In the genomic region with DNA sequence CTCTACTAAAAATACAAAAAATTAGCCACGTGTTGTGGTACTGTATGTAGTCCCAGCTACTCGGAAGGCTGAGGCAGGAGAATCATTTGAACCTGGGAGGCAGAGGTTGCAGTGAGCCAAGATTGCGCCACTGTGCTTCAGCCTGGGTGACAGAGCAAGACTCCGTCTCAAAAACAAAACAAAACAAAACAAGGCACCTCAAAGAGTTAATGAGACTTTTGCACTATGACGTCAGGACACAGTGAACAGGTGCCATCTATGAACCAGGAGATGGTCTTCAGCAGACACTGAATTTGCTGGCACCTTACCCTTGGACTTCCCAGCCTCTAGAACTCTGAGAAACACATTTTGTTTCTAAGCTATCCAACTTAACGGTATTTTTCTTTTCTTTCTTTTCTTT, we compare ENCODE assay signal across 7 cellular contexts. TPM values are rescaled to one million over a fixed set of nuclear protein-coding genes. Genes with fewer than 3 reads are reported as not detected.
DNase-seq lines count a peak whose midpoint lies in the region; ATAC-seq, FAIRE-seq and TF ChIP-seq lines count a peak whose summit lies in the region.
"Not testable (repeated sequence)": the region's sequence is repeated elsewhere in the genome, so short reads cannot be mapped to it uniquely, and the experiment has no call there.

No MANE protein-coding gene starts in this region.

- not testable (repeated sequence) for TF ChIP-seq POLR2A in HCT116 (IDR thresholded peaks at IDR 0.05; ENCODE audit: borderline replicate concordance, extremely low read depth, insufficient read depth, insufficient read length); IMR-90 (IDR thresholded peaks at IDR 0.05; ENCODE audit: low read depth, low read length); HepG2 (IDR thresholded peaks at IDR 0.05; ENCODE audit: insufficient read depth in 1 of 2, low read depth in 2 of 2, low read length in 2 of 2); sigmoid colon (IDR thresholded peaks at IDR 0.05)

- not testable (repeated sequence) for H2AK9ac ChIP-seq in IMR-90 (replicated peaks; ENCODE audit: low read depth, low read length, poor library complexity)

- not testable (repeated sequence) for H3K79me1 ChIP-seq in IMR-90 (ENCODE audit: low read depth in 1 of 2, low read length in 2 of 2)

- not testable (repeated sequence) for H3K79me2 ChIP-seq in HCT116 (ENCODE audit: insufficient read depth, low read length); PC-9 (ENCODE audit: low read depth); HepG2 (ENCODE audit: insufficient read depth, low read length)

- not testable (repeated sequence) for H4K20me1 ChIP-seq in HCT116 (ENCODE audit: insufficient read depth); IMR-90 (ENCODE audit: insufficient read depth, low read length); PC-9 (ENCODE audit: insufficient read depth); HepG2 (ENCODE audit: insufficient read depth, low read length)

- not testable (repeated sequence) for H3K27ac ChIP-seq in HCT116 (ENCODE audit: low read depth, low read length); IMR-90 (ENCODE audit: insufficient read depth, low read length); HepG2 (ENCODE audit: extremely low read length, insufficient read depth, low read length); sigmoid colon
- H3K27ac ChIP-seq in PC-9 (peak overlapping the region; percentile 33; the same call in 1 of the 2 replicates), RWPE2 (ENCODE audit: poor library complexity, severe bottlenecking) (peak overlapping the region; percentile 11)

- H3K4me2 ChIP-seq in HCT116 (ENCODE audit: low read length) (peak overlapping the region; percentile 48), HepG2 (ENCODE audit: low read depth, low read length) (peak overlapping the region; percentile 51)
- not testable (repeated sequence) for H3K4me2 ChIP-seq in IMR-90 (ENCODE audit: low read depth, low read length); PC-9

- not testable (repeated sequence) for H3K4me3 ChIP-seq in HCT116 (replicated peaks in 1 of 2; ENCODE audit: low read depth in 1 of 2, low read length in 2 of 2); IMR-90 (ENCODE audit: insufficient read depth, low read depth, low read length); PC-9; RWPE2 (ENCODE audit: severe bottlenecking); HepG2 (replicated peaks in 1 of 3; ENCODE audit: insufficient read depth in 1 of 3, low read depth in 2 of 3, low read length in 3 of 3); sigmoid colon

- not testable (repeated sequence) for H3K14ac ChIP-seq in IMR-90 (replicated peaks; ENCODE audit: low read depth, low read length)

- ATAC-seq in HCT116 (0 out of 2 replicates have a peak, but pooled peaks have one; percentile 7), HepG2 (peak; percentile 52)
- not testable (repeated sequence) for ATAC-seq in IMR-90 (ENCODE audit: low read depth); RWPE2 (ENCODE audit: low read depth)

- H3K27ac Mint-ChIP-seq in MCF 10A (ENCODE audit: low read depth, unreplicated experiment) = peak overlapping the region; percentile 61

- FAIRE-seq in HepG2 (lab: Jason Lieb, UNC) = not testable (repeated sequence)

- 0 out of 2 replicates have a peak overlapping the region, but pooled peaks have one; percentile 43 for H2AK5ac ChIP-seq in IMR-90 (ENCODE audit: low read depth, low read length)

- BruUV-seq in HCT116 (replicated peaks; lab: Mats Ljungman, UMichigan); IMR-90 (replicated peaks; lab: Mats Ljungman, UMichigan); PC-9 (replicated peaks; lab: Mats Ljungman, UMichigan); MCF 10A (replicated peaks; lab: Mats Ljungman, UMichigan); HepG2 (replicated peaks; lab: Mats Ljungman, UMichigan): not testable (repeated sequence)

- not testable (repeated sequence) for TF ChIP-seq RAD21 in HCT116 (IDR thresholded peaks at IDR 0.05; ENCODE audit: low read depth); IMR-90 (IDR thresholded peaks at IDR 0.05; ENCODE audit: low read length); HepG2 (CRISPR knock-in tag; IDR thresholded peaks at IDR 0.05)

- H3K4me1 Mint-ChIP-seq in MCF 10A (ENCODE audit: insufficient read depth, unreplicated experiment) = not testable (repeated sequence)

- not testable (repeated sequence) for H3K18ac ChIP-seq in IMR-90 (ENCODE audit: low read depth, low read length)

- not testable (repeated sequence) for H3K4ac ChIP-seq in IMR-90 (ENCODE audit: low read depth, low read length)

- H2BK120ac ChIP-seq in IMR-90 (ENCODE audit: low read depth, low read length) = not testable (repeated sequence)

- H3K9me3 ChIP-seq in HCT116 (ENCODE audit: control insufficient read depth in 1 of 2, insufficient read depth in 1 of 2, low read depth in 1 of 2, low read length in 2 of 2); IMR-90 (ENCODE audit: control insufficient read depth, insufficient read depth, low read length); PC-9 (ENCODE audit: insufficient read depth, low read depth); RWPE2 (ENCODE audit: severe bottlenecking); HepG2 (ENCODE audit: low read length); sigmoid colon: not testable (repeated sequence)

- H2BK5ac ChIP-seq in IMR-90 (ENCODE audit: low read depth, low read length, poor library complexity, severe bottlenecking) = not testable (repeated sequence)

- not testable (repeated sequence) for H3K36me3 Mint-ChIP-seq in MCF 10A (ENCODE audit: insufficient read depth, unreplicated experiment)

- H3K9me2 ChIP-seq in HCT116 (ENCODE audit: insufficient read depth); PC-9 (ENCODE audit: insufficient read depth): not testable (repeated sequence)

- peak overlapping the region; percentile 85 for H2AFZ ChIP-seq in HCT116 (ENCODE audit: low read depth, low read length, poor library complexity, severe bottlenecking)
- not testable (repeated sequence) for H2AFZ ChIP-seq in IMR-90 (replicated peaks; ENCODE audit: low read length, poor library complexity); PC-9; HepG2 (ENCODE audit: low read length)

- WGBS in IMR-90 (ENCODE audit: extremely low coverage in 2 of 2, insufficient read length in 1 of 2), 2 experiments = 77% methylated on average over 2 of the region's 6 CpGs; no CpG with 5 or more reads in 1 of the 2 experiments
- WGBS in HepG2 (ENCODE audit: low lambda C conversion rate) = 20% methylated on average over 6 of the region's 6 CpGs
- 73 to 77% methylated on average over 6 of the region's 6 CpGs for WGBS in sigmoid colon, 2 donors

- not testable (repeated sequence) for H3K9me1 ChIP-seq in IMR-90 (ENCODE audit: insufficient read depth, low read length)

- in situ Hi-C loops in IMR-90 (cut with MboI; ENCODE audit: low sequenced_read_pairs); HepG2 (cut with HindIII; ENCODE audit: extremely low pct_ligation_motif_present, low pct_unique_long_range_greater_than_20kb): not testable (repeated sequence)

- not testable (repeated sequence) for DNase-seq in HCT116 (ENCODE audit: low read depth, low spot score); IMR-90; PC-9; RWPE2 (ENCODE audit: low spot score); MCF 10A (ENCODE audit: unreplicated experiment); HepG2 (ENCODE audit: low spot score)
- DNase-seq in sigmoid colon = peak; percentile 4

- 0 out of 3 replicates have a peak overlapping the region, but pooled peaks have one; percentile 13 for H2BK15ac ChIP-seq in IMR-90 (ENCODE audit: low read depth, low read length)

- not testable (repeated sequence) for H3K27me3 ChIP-seq in HCT116 (ENCODE audit: insufficient read depth, low read length); IMR-90 (ENCODE audit: control insufficient read depth, insufficient read depth, low read length); PC-9 (ENCODE audit: insufficient read depth, low read depth); RWPE2 (ENCODE audit: insufficient read depth, poor library complexity, severe bottlenecking); HepG2 (ENCODE audit: control insufficient read depth in 1 of 2, insufficient read depth in 2 of 2, low read length in 2 of 2); sigmoid colon

- not testable (repeated sequence) for H3K9me3 Mint-ChIP-seq in MCF 10A (ENCODE audit: unreplicated experiment)

- H3F3A ChIP-seq in PC-9 (ENCODE audit: insufficient read depth, low read depth) = not testable (repeated sequence)

- not testable (repeated sequence) for H2BK20ac ChIP-seq in IMR-90 (ENCODE audit: low read depth, low read length)

- H3K27me3 Mint-ChIP-seq in MCF 10A (ENCODE audit: insufficient read depth, unreplicated experiment) = not testable (repeated sequence)

- not testable (repeated sequence) for H3K23ac ChIP-seq in IMR-90 (ENCODE audit: low read depth, low read length)

- H4K91ac ChIP-seq in IMR-90 (ENCODE audit: insufficient read depth, low read depth, low read length) = not testable (repeated sequence)

- not testable (repeated sequence) for H3K4me3 Mint-ChIP-seq in MCF 10A (ENCODE audit: unreplicated experiment)

- intact Hi-C loops in HCT116 (cut with micrococcal nuclease); IMR-90 (cut with micrococcal nuclease); PC-9 (cut with micrococcal nuclease; ENCODE audit: unreplicated experiment); MCF 10A (cut with micrococcal nuclease); HepG2 (cut with micrococcal nuclease; ENCODE audit: unreplicated experiment); sigmoid colon (cut with DNase I): not testable (repeated sequence)

- H3K9ac ChIP-seq in HCT116 (ENCODE audit: low read length); IMR-90 (ENCODE audit: low read depth, low read length); HepG2 (ENCODE audit: insufficient read depth, low read depth, low read length): not testable (repeated sequence)

- H4K8ac ChIP-seq in IMR-90 (ENCODE audit: low read depth in 2 of 2, low read length in 2 of 2) = not testable (repeated sequence)

- CTCF ChIA-PET in HCT116 (lab: Charles Lee) = interaction anchor here (1.6 kb wide), 1 partner anchor 25 kb away, joined by 5 read pairs; no protein-coding TSS in a partner anchor
- CTCF ChIA-PET in IMR-90 (lab: Yijun Ruan, JAX) = interaction anchor here (0.5 kb wide), 1 partner anchor 292 kb away, joined by 3 read pairs; no protein-coding TSS in a partner anchor
- CTCF ChIA-PET in PC-9 (lab: Charles Lee); HepG2 (lab: Yijun Ruan, JAX; ENCODE audit: low intra/inter-chr PET ratio, low total read pairs): not testable (repeated sequence)
- CTCF ChIA-PET in MCF 10A (lab: Yijun Ruan, JAX) = interaction anchor here (0.6 to 1.4 kb wide), 4 partner anchors 17 to 46 kb away, joined by 3 to 6 read pairs (median 4); no protein-coding TSS in a partner anchor

- POLR2A ChIA-PET in HCT116 (lab: Charles Lee); IMR-90 (lab: Charles Lee; ENCODE audit: unreplicated experiment); PC-9 (lab: Charles Lee; ENCODE audit: unreplicated experiment); MCF 10A (lab: Yijun Ruan, JAX); HepG2 (lab: Yijun Ruan, JAX): not testable (repeated sequence)

- H3K4me1 ChIP-seq in HCT116 (ENCODE audit: control insufficient read depth in 1 of 2, insufficient read depth in 2 of 2, low read length in 2 of 2) (peaks cover 12 to 27% of the 10 kb centered on the region in 2 experiments; a peak in 3 of 4 replicates), PC-9 (replicated peaks; ENCODE audit: insufficient read depth) (peaks cover 13% of the 10 kb centered on the region), RWPE2 (ENCODE audit: insufficient read depth, poor library complexity, severe bottlenecking) (peaks cover 14% of the 10 kb centered on the region), HepG2 (ENCODE audit: insufficient read depth, low read length) (peaks cover 28% of the 10 kb centered on the region)
- not testable (repeated sequence) for H3K4me1 ChIP-seq in IMR-90 (ENCODE audit: control insufficient read depth, insufficient read depth, low read length); sigmoid colon

- H3K56ac ChIP-seq in IMR-90 (ENCODE audit: extremely low read depth, insufficient read depth, low read length) = not testable (repeated sequence)

- H3K36me3 ChIP-seq in HCT116 (ENCODE audit: control insufficient read depth in 1 of 2, insufficient read depth in 2 of 2, low read length in 2 of 2); IMR-90 (ENCODE audit: control insufficient read depth, insufficient read depth, low read length); PC-9 (ENCODE audit: low read depth); RWPE2 (ENCODE audit: low read depth); HepG2 (replicated peaks in 1 of 2; ENCODE audit: control insufficient read depth in 1 of 2, insufficient read depth in 2 of 2, low read length in 2 of 2); sigmoid colon: not testable (repeated sequence)

- RAD21 ChIA-PET in HCT116 (lab: Charles Lee; ENCODE audit: low non-redundant PET in 1 of 2, low total read pairs in 2 of 2, uncharacterized antibody in 2 of 2, unreplicated experiment in 2 of 2) = not testable (repeated sequence)

- TF ChIP-seq EP300 in HepG2 (IDR thresholded peaks at IDR 0.05; ENCODE audit: low read depth in 2 of 2, low read length in 2 of 2); HepG2 (CRISPR knock-in tag; IDR thresholded peaks at IDR 0.05; ENCODE audit: borderline replicate concordance); sigmoid colon (IDR thresholded peaks at IDR 0.05): not testable (repeated sequence)

- not testable (repeated sequence) for H4K5ac ChIP-seq in IMR-90 (ENCODE audit: low read depth, low read length)

- not testable (repeated sequence) for TF ChIP-seq CTCF in HCT116 (IDR thresholded peaks at IDR 0.05 in 2 of 3, conservative IDR thresholded peaks at IDR 0.05 in 1 of 3; ENCODE audit: borderline replicate concordance in 1 of 3, insufficient read depth in 1 of 3, low read depth in 2 of 3, low read length in 2 of 3); IMR-90 (conservative IDR thresholded peaks at IDR 0.05; ENCODE audit: low read depth, low read length); PC-9 (conservative IDR thresholded peaks at IDR 0.05); RWPE2 (IDR thresholded peaks at IDR 0.05; ENCODE audit: poor library complexity, severe bottlenecking); MCF 10A (IDR thresholded peaks at IDR 0.05; ENCODE audit: unreplicated experiment); HepG2 (CRISPR knock-in tag; IDR thresholded peaks at IDR 0.05); sigmoid colon (IDR thresholded peaks at IDR 0.05)

- dilution Hi-C loops in IMR-90 (cut with HindIII; ENCODE audit: low sequenced_read_pairs, unreplicated experiment) = not testable (repeated sequence)

RNA-seq across cellular contexts. Expression of gene CLIP1, which starts 23.9 kb away (rescaled TPM):
- total RNA-seq in HCT116 (2021; ENCODE audit: unreplicated experiment) (42.9 TPM), IMR-90 (2012; rRNA removed) (54.8 and 58.9 TPM in 2 replicates), PC-9 (2021) (80.8 and 86.9 TPM in 2 replicates), MCF 10A (2022) (92.6 and 115 TPM in 2 replicates), HepG2 (2016; rRNA removed; fragmentation: Illumina TruSeq; extraction: Trizol) (28.9 and 30.2 TPM in 2 replicates), sigmoid colon (100 to 1,000 TPM; 159 to 257 (median 196) TPM)
- 24.7 and 27.4 TPM in 2 replicates for polyA plus RNA-seq in HCT116 (2012)
- polyA plus RNA-seq in IMR-90 (2012; rRNA removed) (35.6 and 38.0 TPM in 2 replicates), HepG2 (2011; rRNA removed) (42.8 and 43.7 TPM in 2 replicates), sigmoid colon (10 to 100 TPM; 16.8 to 20.1 (median 19.5) TPM)
- polyA plus RNA-seq in IMR-90 (2012; cell fraction: cytosol; rRNA removed) = 14.5 and 24.5 TPM in 2 replicates
- 33.5 and 72.7 TPM in 2 replicates for polyA plus RNA-seq in IMR-90 (2012; cell fraction: nucleus; rRNA removed; ENCODE audit: low replicate concordance)
- total RNA-seq in HepG2 (2016; cell fraction: cytosol; rRNA removed; fragmentation: Illumina TruSeq; extraction: Trizol; ENCODE audit: low read depth) = 16.2 and 21.0 TPM in 2 replicates
- 26.9 and 28.6 TPM in 2 replicates for total RNA-seq in HepG2 (2016; cell fraction: insoluble cytoplasmic fraction; rRNA removed; fragmentation: Illumina TruSeq; extraction: Trizol)
- 15.5 and 15.9 TPM in 2 replicates for total RNA-seq in HepG2 (2016; cell fraction: membrane; rRNA removed; fragmentation: Illumina TruSeq; extraction: Trizol)
- 33.5 and 40.7 TPM in 2 replicates for total RNA-seq in HepG2 (2016; cell fraction: nucleus; rRNA removed; fragmentation: Illumina TruSeq; extraction: Trizol)
- polyA plus RNA-seq in HepG2 (2011; cell fraction: cytosol; rRNA removed) = 26.7 and 33.0 TPM in 2 replicates
- polyA plus RNA-seq in HepG2 (2011; cell fraction: nucleus; rRNA removed) = 30.4 and 31.8 TPM in 2 replicates
- 21.0 and 26.9 TPM in 2 replicates for polyA plus RNA-seq in HepG2 (2012)
- 0.83 and 0.97 TPM in 2 replicates for polyA plus RNA-seq in HepG2 (2016; cell fraction: cytosol; fragmentation: Illumina TruSeq; extraction: Trizol; ENCODE audit: low read depth)
- 22.9 and 23.8 TPM in 2 replicates for polyA plus RNA-seq in HepG2 (2016; cell fraction: insoluble cytoplasmic fraction; fragmentation: Illumina TruSeq; extraction: Trizol; ENCODE audit: low read depth)
- 3.9 and 5.6 TPM in 2 replicates for polyA plus RNA-seq in HepG2 (2016; cell fraction: membrane; fragmentation: Illumina TruSeq; extraction: Trizol; ENCODE audit: low read depth)
- 35.5 and 36.6 TPM in 2 replicates for polyA plus RNA-seq in HepG2 (2016; cell fraction: nucleus; fragmentation: Illumina TruSeq; extraction: Trizol; ENCODE audit: insufficient read depth, low read depth)
- 62.5 and 153 TPM in 2 replicates for polyA minus RNA-seq in HepG2 (2011; rRNA and poly(A)+ RNA removed; ENCODE audit: low replicate concordance)
- polyA minus RNA-seq in HepG2 (2011; cell fraction: cytosol; rRNA and poly(A)+ RNA removed) = 23.9 and 31.3 TPM in 2 replicates
- polyA minus RNA-seq in HepG2 (2011; cell fraction: nucleus; rRNA and poly(A)+ RNA removed) = 47.6 and 65.9 TPM in 2 replicates

RNA-seq across cellular contexts. Expression of gene ZCCHC8, which starts 54.4 kb away (rescaled TPM):
- total RNA-seq in HCT116 (2021; ENCODE audit: unreplicated experiment) = 30.5 TPM
- polyA plus RNA-seq in HCT116 (2012) = 12.2 and 16.1 TPM in 2 replicates
- total RNA-seq in IMR-90 (2012; rRNA removed) = 9.5 and 11.4 TPM in 2 replicates
- 10.9 and 12.7 TPM in 2 replicates for polyA plus RNA-seq in IMR-90 (2012; rRNA removed)
- 2.8 and 3.9 TPM in 2 replicates for polyA plus RNA-seq in IMR-90 (2012; cell fraction: cytosol; rRNA removed)
- 13.3 and 42.0 TPM in 2 replicates for polyA plus RNA-seq in IMR-90 (2012; cell fraction: nucleus; rRNA removed; ENCODE audit: low replicate concordance)
- 16.7 and 24.3 TPM in 2 replicates for total RNA-seq in PC-9 (2021)
- 33.4 and 41.8 TPM in 2 replicates for total RNA-seq in MCF 10A (2022)
- 14.2 and 20.9 TPM in 2 replicates for total RNA-seq in HepG2 (2016; rRNA removed; fragmentation: Illumina TruSeq; extraction: Trizol)
- total RNA-seq in HepG2 (2016; cell fraction: cytosol; rRNA removed; fragmentation: Illumina TruSeq; extraction: Trizol; ENCODE audit: low read depth) = 4.6 and 5.1 TPM in 2 replicates
- total RNA-seq in HepG2 (2016; cell fraction: insoluble cytoplasmic fraction; rRNA removed; fragmentation: Illumina TruSeq; extraction: Trizol) = 14.0 and 22.1 TPM in 2 replicates
- total RNA-seq in HepG2 (2016; cell fraction: membrane; rRNA removed; fragmentation: Illumina TruSeq; extraction: Trizol) = 7.2 and 7.6 TPM in 2 replicates
- 30.3 and 32.1 TPM in 2 replicates for total RNA-seq in HepG2 (2016; cell fraction: nucleus; rRNA removed; fragmentation: Illumina TruSeq; extraction: Trizol)
- polyA plus RNA-seq in HepG2 (2011; rRNA removed) = 18.6 and 20.5 TPM in 2 replicates
- polyA plus RNA-seq in HepG2 (2011; cell fraction: cytosol; rRNA removed) = 9.6 and 13.2 TPM in 2 replicates
- polyA plus RNA-seq in HepG2 (2011; cell fraction: nucleus; rRNA removed) = 37.9 and 40.8 TPM in 2 replicates
- polyA plus RNA-seq in HepG2 (2012) = 20.5 and 20.8 TPM in 2 replicates
- 1.9 and 2.0 TPM in 2 replicates for polyA plus RNA-seq in HepG2 (2016; cell fraction: cytosol; fragmentation: Illumina TruSeq; extraction: Trizol; ENCODE audit: low read depth)
- polyA plus RNA-seq in HepG2 (2016; cell fraction: insoluble cytoplasmic fraction; fragmentation: Illumina TruSeq; extraction: Trizol; ENCODE audit: low read depth) = 15.5 and 16.5 TPM in 2 replicates
- polyA plus RNA-seq in HepG2 (2016; cell fraction: membrane; fragmentation: Illumina TruSeq; extraction: Trizol; ENCODE audit: low read depth) = 3.5 and 4.0 TPM in 2 replicates
- 75.5 and 80.1 TPM in 2 replicates for polyA plus RNA-seq in HepG2 (2016; cell fraction: nucleus; fragmentation: Illumina TruSeq; extraction: Trizol; ENCODE audit: insufficient read depth, low read depth)
- polyA minus RNA-seq in HepG2 (2011; rRNA and poly(A)+ RNA removed; ENCODE audit: low replicate concordance) = 9.4 and 18.6 TPM in 2 replicates
- polyA minus RNA-seq in HepG2 (2011; cell fraction: cytosol; rRNA and poly(A)+ RNA removed) = 8.1 and 11.2 TPM in 2 replicates
- polyA minus RNA-seq in HepG2 (2011; cell fraction: nucleus; rRNA and poly(A)+ RNA removed) = 40.6 and 42.0 TPM in 2 replicates
- total RNA-seq in sigmoid colon = 10 to 100 TPM; 16.8 to 21.4 (median 20.7) TPM
- 10 to 100 TPM; 10.2 to 16.5 (median 10.2) TPM for polyA plus RNA-seq in sigmoid colon
